28 cellular contexts compared by ENCODE assay signal in the genomic region with DNA sequence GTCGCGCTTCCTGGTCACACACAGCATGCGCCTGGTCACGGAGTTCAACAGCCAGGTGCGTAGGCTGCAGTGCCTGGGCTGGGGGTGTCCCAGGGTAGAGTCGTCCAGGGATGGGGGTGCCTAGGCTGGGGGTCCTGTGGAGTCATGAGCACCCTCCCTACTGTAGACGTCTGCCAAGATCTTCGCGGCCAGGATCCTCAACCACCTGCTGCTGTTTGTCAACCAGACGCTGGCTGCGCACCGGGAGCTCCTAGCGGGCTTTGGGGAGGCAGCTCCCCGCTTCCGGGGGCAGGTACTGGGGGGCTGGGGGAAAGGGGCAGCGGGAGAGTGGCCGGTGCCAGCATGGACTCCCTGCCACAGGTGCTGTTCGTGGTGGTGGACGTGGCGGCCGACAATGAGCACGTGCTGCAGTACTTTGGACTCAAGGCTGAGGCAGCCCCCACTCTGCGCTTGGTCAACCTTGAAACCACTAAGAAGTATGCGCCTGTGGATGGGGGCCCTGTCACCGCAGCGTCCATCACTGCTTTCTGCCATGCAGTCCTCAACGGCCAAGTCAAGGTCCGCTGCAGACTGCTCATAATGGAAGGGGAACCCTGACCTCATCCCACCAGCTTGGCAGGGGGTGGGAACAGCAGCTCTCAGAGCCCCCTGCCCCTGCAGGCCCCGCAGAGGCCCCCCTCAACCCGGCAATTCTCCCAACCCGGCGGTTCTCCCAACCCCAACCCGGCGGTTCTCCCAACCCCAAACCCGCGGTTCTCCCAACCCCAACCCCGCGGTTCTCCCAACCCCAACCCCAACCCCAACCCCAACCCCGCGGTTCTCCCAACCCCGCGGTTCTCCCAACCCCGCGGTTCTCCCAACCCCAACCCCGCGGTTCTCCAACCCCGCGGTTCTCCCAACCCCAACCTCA. TPM values are rescaled to one million over a fixed set of nuclear protein-coding genes. Genes with fewer than 3 reads are reported as not detected.
DNase-seq lines count a peak whose midpoint lies in the region; ATAC-seq, FAIRE-seq and TF ChIP-seq lines count a peak whose summit lies in the region.
"Had no signal": no experiment of that assay in that cellular context is flagged by ENCODE, and none has a peak within 500 bp of the region (broad histone marks: within the 10 kb centered on the region; RNA-seq: fewer than 3 reads in every experiment).

No MANE protein-coding gene starts in this region.

- H3K9ac ChIP-seq in HepG2 (ENCODE audit: insufficient read depth, low read depth, low read length): no peak overlapping the region

- BruUV-seq in HepG2 (replicated peaks; lab: Mats Ljungman, UMichigan): no TSS peak

- TF ChIP-seq CTCF in HepG2 (CRISPR knock-in tag; IDR thresholded peaks at IDR 0.05) (no peak), right lobe of liver (IDR thresholded peaks at IDR 0.05) (no peak), foreskin fibroblast (IDR thresholded peaks at IDR 0.05; ENCODE audit: low read depth, low read length) (no peak)

- TF ChIP-seq POLR2A in HepG2 (IDR thresholded peaks at IDR 0.05; ENCODE audit: insufficient read depth in 1 of 2, low read depth in 2 of 2, low read length in 2 of 2) (no peak), right lobe of liver (IDR thresholded peaks at IDR 0.05) (no peak)

- no peak overlapping the region for H3K27ac ChIP-seq in HepG2 (ENCODE audit: extremely low read length, insufficient read depth, low read length)
- H3K27ac ChIP-seq in right lobe of liver: no peak overlapping the region
- H3K27ac ChIP-seq: Peyer's patch, SJSA1 had no signal

- 92% methylated on average over 35 of the region's 48 CpGs for WGBS in HepG2 (ENCODE audit: low lambda C conversion rate)
- 96% methylated on average over 18 of the region's 48 CpGs for WGBS in right lobe of liver (ENCODE audit: insufficient coverage, low coverage, low lambda C conversion rate, missing lambda C conversion rate)

- intact Hi-C loops in HepG2 (cut with micrococcal nuclease; ENCODE audit: unreplicated experiment) (loop anchor here (5.0 kb wide), 1 partner anchor 48 kb away; no protein-coding TSS in a partner anchor), right lobe of liver (cut with DNase I) (no loop called here)

- H3K4me3 ChIP-seq in HepG2 (replicated peaks in 1 of 3; ENCODE audit: insufficient read depth in 1 of 3, low read depth in 2 of 3, low read length in 3 of 3) (no peak overlapping the region), right lobe of liver (no peak overlapping the region), foreskin fibroblast (ENCODE audit: low read depth in 1 of 2, low read length in 2 of 2) (no peak overlapping the region)
- H3K4me3 ChIP-seq: GM23338, Peyer's patch, SJSA1 had no signal

- no peaks in the 10 kb centered on the region for H3K79me2 ChIP-seq in HepG2 (ENCODE audit: insufficient read depth, low read length)

- no peak for TF ChIP-seq RAD21 in HepG2 (CRISPR knock-in tag; IDR thresholded peaks at IDR 0.05)

- no peak overlapping the region for H2AFZ ChIP-seq in HepG2 (ENCODE audit: low read length)
- H2AFZ ChIP-seq: GM23338 had no signal

- no peak for FAIRE-seq in HepG2 (lab: Jason Lieb, UNC)

- TF ChIP-seq EP300 in HepG2 (IDR thresholded peaks at IDR 0.05; ENCODE audit: low read depth in 2 of 2, low read length in 2 of 2): no peak
- no peak for TF ChIP-seq EP300 in HepG2 (CRISPR knock-in tag; IDR thresholded peaks at IDR 0.05; ENCODE audit: borderline replicate concordance)

- H3K9me3 ChIP-seq in HepG2 (ENCODE audit: low read length) (no peaks in the 10 kb centered on the region), right lobe of liver (no peaks in the 10 kb centered on the region)
- H3K9me3 ChIP-seq: Peyer's patch had no signal

- H3K4me2 ChIP-seq in HepG2 (ENCODE audit: low read depth, low read length): no peak overlapping the region
- H3K4me2 ChIP-seq: GM23338 had no signal

- in situ Hi-C loops in HepG2 (cut with HindIII; ENCODE audit: extremely low pct_ligation_motif_present, low pct_unique_long_range_greater_than_20kb): no loop called here

- H3K4me1 ChIP-seq in HepG2 (ENCODE audit: insufficient read depth, low read length) (peaks cover 6% of the 10 kb centered on the region; the same call in 1 of the 2 replicates), right lobe of liver (no peaks in the 10 kb centered on the region)
- H3K4me1 ChIP-seq: SJSA1 had no signal

- H3K36me3 ChIP-seq in HepG2 (replicated peaks in 1 of 2; ENCODE audit: control insufficient read depth in 1 of 2, insufficient read depth in 2 of 2, low read length in 2 of 2): peaks cover 12 to 36% of the 10 kb centered on the region in 2 experiments; a peak in 4 of 5 replicates
- no peaks in the 10 kb centered on the region for H3K36me3 ChIP-seq in right lobe of liver

- no peak for ATAC-seq in HepG2
- no peak for ATAC-seq in right lobe of liver
- no peak for ATAC-seq in HG03159 (IDR thresholded peaks at IDR 0.05; ENCODE audit: unreplicated experiment)
- ATAC-seq: GM23338 had no signal

- H3K27me3 ChIP-seq in HepG2 (ENCODE audit: control insufficient read depth in 1 of 2, insufficient read depth in 2 of 2, low read length in 2 of 2): peaks cover 4 to 25% of the 10 kb centered on the region in 2 experiments; a peak in 4 of 5 replicates
- H3K27me3 ChIP-seq in right lobe of liver: peaks cover 0 to 10% of the 10 kb centered on the region in 2 donors

- DNase-seq in HepG2 (ENCODE audit: low spot score): no peak
- DNase-seq in right lobe of liver: no peak
- peak; percentile 73 for DNase-seq in HK-2 (ENCODE audit: unreplicated experiment)
- peak; percentile 83 for DNase-seq in glomerular visceral epithelial cell (ENCODE audit: extremely low spot score)
- no peak for DNase-seq in GM19238 (ENCODE audit: insufficient read length, low spot score)
- DNase-seq in NCI-H69 (lab: John Stamatoyannopoulos, UW): no peak
- no peak for DNase-seq in foreskin fibroblast
- DNase-seq: 8988T, AML-193, DND-41, HCEC 1CT, Karpas-422, MV-4-11, NCI-H1105 treated with DMSO at 0.1 percent for 48 hours, NCI-H2029 treated with DMSO at 0.1 percent for 48 hours, NCI-H2171, NCI-H345, NCI-H524, Peyer's patch, T-helper 1 cell had no signal

- POLR2A ChIA-PET in HepG2 (lab: Yijun Ruan, JAX): no interaction called here

- CTCF ChIA-PET in HepG2 (lab: Yijun Ruan, JAX; ENCODE audit: low intra/inter-chr PET ratio, low total read pairs): no interaction called here

- no peaks in the 10 kb centered on the region for H4K20me1 ChIP-seq in HepG2 (ENCODE audit: insufficient read depth, low read length)

RNA-seq across cellular contexts. Expression of a gene that starts 2.4 kb away (rescaled TPM):
- 0.35 and 0.60 TPM in 2 replicates for total RNA-seq in HepG2 (2016; rRNA removed; fragmentation: Illumina TruSeq; extraction: Trizol)
- total RNA-seq in HepG2 (2016; cell fraction: cytosol; rRNA removed; fragmentation: Illumina TruSeq; extraction: Trizol; ENCODE audit: low read depth): not detected in 2 replicates
- total RNA-seq in HepG2 (2016; cell fraction: insoluble cytoplasmic fraction; rRNA removed; fragmentation: Illumina TruSeq; extraction: Trizol): 0.50 TPM in 1 of 2 replicates, not detected in the other
- total RNA-seq in HepG2 (2016; cell fraction: membrane; rRNA removed; fragmentation: Illumina TruSeq; extraction: Trizol): not detected in 2 replicates
- total RNA-seq in HepG2 (2016; cell fraction: nucleus; rRNA removed; fragmentation: Illumina TruSeq; extraction: Trizol): 0.81 and 1.0 TPM in 2 replicates
- 1.9 and 2.9 TPM in 2 replicates for polyA plus RNA-seq in HepG2 (2011; rRNA removed)
- polyA plus RNA-seq in HepG2 (2011; cell fraction: cytosol; rRNA removed): 1.2 and 1.4 TPM in 2 replicates
- polyA plus RNA-seq in HepG2 (2011; cell fraction: nucleus; rRNA removed): 10.2 and 14.0 TPM in 2 replicates
- polyA plus RNA-seq in HepG2 (2012): 0.63 and 1.1 TPM in 2 replicates
- polyA plus RNA-seq in HepG2 (2016; cell fraction: cytosol; fragmentation: Illumina TruSeq; extraction: Trizol; ENCODE audit: low read depth): not detected in 2 replicates
- polyA plus RNA-seq in HepG2 (2016; cell fraction: insoluble cytoplasmic fraction; fragmentation: Illumina TruSeq; extraction: Trizol; ENCODE audit: low read depth): not detected in 2 replicates
- not detected in 2 replicates for polyA plus RNA-seq in HepG2 (2016; cell fraction: membrane; fragmentation: Illumina TruSeq; extraction: Trizol; ENCODE audit: low read depth)
- 1.8 and 2.1 TPM in 2 replicates for polyA plus RNA-seq in HepG2 (2016; cell fraction: nucleus; fragmentation: Illumina TruSeq; extraction: Trizol; ENCODE audit: insufficient read depth, low read depth)
- 1.3 TPM in 1 of 2 replicates, not detected in the other for polyA minus RNA-seq in HepG2 (2011; rRNA and poly(A)+ RNA removed; ENCODE audit: low replicate concordance)
- not detected in 2 replicates for polyA minus RNA-seq in HepG2 (2011; cell fraction: cytosol; rRNA and poly(A)+ RNA removed)
- 0.99 TPM in 1 of 2 replicates, not detected in the other for polyA minus RNA-seq in HepG2 (2011; cell fraction: nucleus; rRNA and poly(A)+ RNA removed)
- not detected for total RNA-seq in right lobe of liver
- total RNA-seq: G401, OCI-LY7, SJSA1 had no signal
- polyA plus RNA-seq: CD14-positive monocyte had no signal

RNA-seq across cellular contexts. Expression of a gene that starts 5.0 kb away (rescaled TPM):
- total RNA-seq in HepG2 (2016; rRNA removed; fragmentation: Illumina TruSeq; extraction: Trizol): 0.24 TPM in 1 of 2 replicates, not detected in the other
- total RNA-seq in HepG2 (2016; cell fraction: cytosol; rRNA removed; fragmentation: Illumina TruSeq; extraction: Trizol; ENCODE audit: low read depth): 0.26 and 0.61 TPM in 2 replicates
- total RNA-seq in HepG2 (2016; cell fraction: insoluble cytoplasmic fraction; rRNA removed; fragmentation: Illumina TruSeq; extraction: Trizol): 0.11 TPM in 1 of 2 replicates, not detected in the other
- 0.21 and 0.31 TPM in 2 replicates for total RNA-seq in HepG2 (2016; cell fraction: membrane; rRNA removed; fragmentation: Illumina TruSeq; extraction: Trizol)
- not detected in 2 replicates for total RNA-seq in HepG2 (2016; cell fraction: nucleus; rRNA removed; fragmentation: Illumina TruSeq; extraction: Trizol)
- 0.48 and 0.63 TPM in 2 replicates for polyA plus RNA-seq in HepG2 (2011; rRNA removed)
- polyA plus RNA-seq in HepG2 (2011; cell fraction: cytosol; rRNA removed): 0.33 and 0.58 TPM in 2 replicates
- polyA plus RNA-seq in HepG2 (2011; cell fraction: nucleus; rRNA removed): 3.2 and 3.7 TPM in 2 replicates
- 0.17 and 0.36 TPM in 2 replicates for polyA plus RNA-seq in HepG2 (2012)
- polyA plus RNA-seq in HepG2 (2016; cell fraction: cytosol; fragmentation: Illumina TruSeq; extraction: Trizol; ENCODE audit: low read depth): 0.16 TPM in 1 of 2 replicates, not detected in the other
- polyA plus RNA-seq in HepG2 (2016; cell fraction: insoluble cytoplasmic fraction; fragmentation: Illumina TruSeq; extraction: Trizol; ENCODE audit: low read depth): not detected in 2 replicates
- polyA plus RNA-seq in HepG2 (2016; cell fraction: membrane; fragmentation: Illumina TruSeq; extraction: Trizol; ENCODE audit: low read depth): not detected in 2 replicates
- not detected in 2 replicates for polyA plus RNA-seq in HepG2 (2016; cell fraction: nucleus; fragmentation: Illumina TruSeq; extraction: Trizol; ENCODE audit: insufficient read depth, low read depth)
- not detected in 2 replicates for polyA minus RNA-seq in HepG2 (2011; rRNA and poly(A)+ RNA removed; ENCODE audit: low replicate concordance)
- not detected in 2 replicates for polyA minus RNA-seq in HepG2 (2011; cell fraction: cytosol; rRNA and poly(A)+ RNA removed)
- 0.50 TPM in 1 of 2 replicates, not detected in the other for polyA minus RNA-seq in HepG2 (2011; cell fraction: nucleus; rRNA and poly(A)+ RNA removed)
- total RNA-seq in right lobe of liver: not detected
- total RNA-seq: M059J, OCI-LY7, SJSA1 had no signal
- polyA plus RNA-seq: AG04450, CD14-positive monocyte had no signal

RNA-seq across cellular contexts. Expression of a gene that starts 9.7 kb away (rescaled TPM):
- not detected in 2 replicates for total RNA-seq in HepG2 (2016; rRNA removed; fragmentation: Illumina TruSeq; extraction: Trizol)
- not detected in 2 replicates for total RNA-seq in HepG2 (2016; cell fraction: cytosol; rRNA removed; fragmentation: Illumina TruSeq; extraction: Trizol; ENCODE audit: low read depth)
- total RNA-seq in HepG2 (2016; cell fraction: insoluble cytoplasmic fraction; rRNA removed; fragmentation: Illumina TruSeq; extraction: Trizol): not detected in 2 replicates
- total RNA-seq in HepG2 (2016; cell fraction: membrane; rRNA removed; fragmentation: Illumina TruSeq; extraction: Trizol): not detected in 2 replicates
- not detected in 2 replicates for total RNA-seq in HepG2 (2016; cell fraction: nucleus; rRNA removed; fragmentation: Illumina TruSeq; extraction: Trizol)
- 0.11 and 0.24 TPM in 2 replicates for polyA plus RNA-seq in HepG2 (2011; rRNA removed)
- 0.03 TPM in 2 replicates for polyA plus RNA-seq in HepG2 (2011; cell fraction: cytosol; rRNA removed)
- 3.2 and 3.4 TPM in 2 replicates for polyA plus RNA-seq in HepG2 (2011; cell fraction: nucleus; rRNA removed)
- polyA plus RNA-seq in HepG2 (2012): 0.09 TPM in 2 replicates
- polyA plus RNA-seq in HepG2 (2016; cell fraction: cytosol; fragmentation: Illumina TruSeq; extraction: Trizol; ENCODE audit: low read depth): not detected in 2 replicates
- polyA plus RNA-seq in HepG2 (2016; cell fraction: insoluble cytoplasmic fraction; fragmentation: Illumina TruSeq; extraction: Trizol; ENCODE audit: low read depth): not detected in 2 replicates
- not detected in 2 replicates for polyA plus RNA-seq in HepG2 (2016; cell fraction: membrane; fragmentation: Illumina TruSeq; extraction: Trizol; ENCODE audit: low read depth)
- not detected in 2 replicates for polyA plus RNA-seq in HepG2 (2016; cell fraction: nucleus; fragmentation: Illumina TruSeq; extraction: Trizol; ENCODE audit: insufficient read depth, low read depth)
- polyA minus RNA-seq in HepG2 (2011; rRNA and poly(A)+ RNA removed; ENCODE audit: low replicate concordance): not detected in 2 replicates
- polyA minus RNA-seq in HepG2 (2011; cell fraction: cytosol; rRNA and poly(A)+ RNA removed): not detected in 2 replicates
- 0.25 and 0.26 TPM in 2 replicates for polyA minus RNA-seq in HepG2 (2011; cell fraction: nucleus; rRNA and poly(A)+ RNA removed)
- 1 to 10 TPM in 1 of 6 experiments, under 1 TPM in 5; 0.37 to 1.3 (median 0.80) TPM for total RNA-seq in right lobe of liver
- total RNA-seq: M059J, OCI-LY7, SJSA1 had no signal
- polyA plus RNA-seq: CD14-positive monocyte had no signal

RNA-seq across cellular contexts. Expression of a gene that starts 50.8 kb away (rescaled TPM):
- total RNA-seq in HepG2 (2016; rRNA removed; fragmentation: Illumina TruSeq; extraction: Trizol): 15.5 and 29.2 TPM in 2 replicates
- 11.6 and 13.4 TPM in 2 replicates for total RNA-seq in HepG2 (2016; cell fraction: cytosol; rRNA removed; fragmentation: Illumina TruSeq; extraction: Trizol; ENCODE audit: low read depth)
- 15.3 and 31.7 TPM in 2 replicates for total RNA-seq in HepG2 (2016; cell fraction: insoluble cytoplasmic fraction; rRNA removed; fragmentation: Illumina TruSeq; extraction: Trizol)
- 31.9 and 37.8 TPM in 2 replicates for total RNA-seq in HepG2 (2016; cell fraction: membrane; rRNA removed; fragmentation: Illumina TruSeq; extraction: Trizol)
- 27.3 and 30.0 TPM in 2 replicates for total RNA-seq in HepG2 (2016; cell fraction: nucleus; rRNA removed; fragmentation: Illumina TruSeq; extraction: Trizol)
- 34.4 and 40.2 TPM in 2 replicates for polyA plus RNA-seq in HepG2 (2011; rRNA removed)
- polyA plus RNA-seq in HepG2 (2011; cell fraction: cytosol; rRNA removed): 26.3 and 36.7 TPM in 2 replicates
- polyA plus RNA-seq in HepG2 (2011; cell fraction: nucleus; rRNA removed): 59.9 and 63.5 TPM in 2 replicates
- polyA plus RNA-seq in HepG2 (2012): 41.7 and 43.9 TPM in 2 replicates
- 14.9 and 22.9 TPM in 2 replicates for polyA plus RNA-seq in HepG2 (2016; cell fraction: cytosol; fragmentation: Illumina TruSeq; extraction: Trizol; ENCODE audit: low read depth)
- 19.9 and 25.2 TPM in 2 replicates for polyA plus RNA-seq in HepG2 (2016; cell fraction: insoluble cytoplasmic fraction; fragmentation: Illumina TruSeq; extraction: Trizol; ENCODE audit: low read depth)
- 32.6 and 36.0 TPM in 2 replicates for polyA plus RNA-seq in HepG2 (2016; cell fraction: membrane; fragmentation: Illumina TruSeq; extraction: Trizol; ENCODE audit: low read depth)
- 60.5 and 64.6 TPM in 2 replicates for polyA plus RNA-seq in HepG2 (2016; cell fraction: nucleus; fragmentation: Illumina TruSeq; extraction: Trizol; ENCODE audit: insufficient read depth, low read depth)
- polyA minus RNA-seq in HepG2 (2011; rRNA and poly(A)+ RNA removed; ENCODE audit: low replicate concordance): 12.9 and 44.2 TPM in 2 replicates
- polyA minus RNA-seq in HepG2 (2011; cell fraction: cytosol; rRNA and poly(A)+ RNA removed): 18.8 and 24.3 TPM in 2 replicates
- polyA minus RNA-seq in HepG2 (2011; cell fraction: nucleus; rRNA and poly(A)+ RNA removed): 14.2 and 16.0 TPM in 2 replicates
- 10 to 100 TPM; 31.7 to 64.8 (median 41.9) TPM for total RNA-seq in right lobe of liver

RNA-seq across cellular contexts. Expression of a gene that starts 56.2 kb away (rescaled TPM):
- total RNA-seq in HepG2 (2016; rRNA removed; fragmentation: Illumina TruSeq; extraction: Trizol) (37.3 and 56.9 TPM in 2 replicates), right lobe of liver (10 to 100 TPM; 18.9 to 30.2 (median 20.4) TPM)
- total RNA-seq in HepG2 (2016; cell fraction: cytosol; rRNA removed; fragmentation: Illumina TruSeq; extraction: Trizol; ENCODE audit: low read depth): 25.5 and 29.1 TPM in 2 replicates
- 43.9 and 57.2 TPM in 2 replicates for total RNA-seq in HepG2 (2016; cell fraction: insoluble cytoplasmic fraction; rRNA removed; fragmentation: Illumina TruSeq; extraction: Trizol)
- total RNA-seq in HepG2 (2016; cell fraction: membrane; rRNA removed; fragmentation: Illumina TruSeq; extraction: Trizol): 16.2 and 21.8 TPM in 2 replicates
- total RNA-seq in HepG2 (2016; cell fraction: nucleus; rRNA removed; fragmentation: Illumina TruSeq; extraction: Trizol): 54.3 and 62.8 TPM in 2 replicates
- 48.7 and 49.0 TPM in 2 replicates for polyA plus RNA-seq in HepG2 (2011; rRNA removed)
- polyA plus RNA-seq in HepG2 (2011; cell fraction: cytosol; rRNA removed): 15.2 and 20.9 TPM in 2 replicates
- 310 and 328 TPM in 2 replicates for polyA plus RNA-seq in HepG2 (2011; cell fraction: nucleus; rRNA removed)
- polyA plus RNA-seq in HepG2 (2012): 47.0 and 48.8 TPM in 2 replicates
- polyA plus RNA-seq in HepG2 (2016; cell fraction: cytosol; fragmentation: Illumina TruSeq; extraction: Trizol; ENCODE audit: low read depth): 11.6 and 12.4 TPM in 2 replicates
- polyA plus RNA-seq in HepG2 (2016; cell fraction: insoluble cytoplasmic fraction; fragmentation: Illumina TruSeq; extraction: Trizol; ENCODE audit: low read depth): 45.6 and 50.0 TPM in 2 replicates
- polyA plus RNA-seq in HepG2 (2016; cell fraction: membrane; fragmentation: Illumina TruSeq; extraction: Trizol; ENCODE audit: low read depth): 10.2 and 11.6 TPM in 2 replicates
- polyA plus RNA-seq in HepG2 (2016; cell fraction: nucleus; fragmentation: Illumina TruSeq; extraction: Trizol; ENCODE audit: insufficient read depth, low read depth): 113 and 119 TPM in 2 replicates
- 17.1 and 19.6 TPM in 2 replicates for polyA minus RNA-seq in HepG2 (2011; rRNA and poly(A)+ RNA removed; ENCODE audit: low replicate concordance)
- 6.7 and 10.6 TPM in 2 replicates for polyA minus RNA-seq in HepG2 (2011; cell fraction: cytosol; rRNA and poly(A)+ RNA removed)
- 142 and 151 TPM in 2 replicates for polyA minus RNA-seq in HepG2 (2011; cell fraction: nucleus; rRNA and poly(A)+ RNA removed)

Comparison
In these comparisons a context has a peak if more than half of its experiments do, and no peak if none do; other contexts are left out.
1. DNase-seq: peak in HK-2 (single experiment) and glomerular visceral epithelial cell (single experiment); none in HepG2 (single experiment), right lobe of liver (0 of 3), GM19238 (single experiment), NCI-H69 (single experiment) and foreskin fibroblast (0 of 2).